ENCODE assay signal across 2 cellular contexts in genomic region chr2:42191285-42192009, GRCh38.
A peak's percentile ranks its signal among the peaks of the same experiment; 100 is the strongest.
TF ChIP-seq lines count a peak whose summit lies in the region.

No MANE protein-coding gene starts in this region.

TF ChIP-seq in WTC11, 78 proteins besides CTCF, POLR2A, EP300 and RAD21:
- TF ChIP-seq GABPB1 (CRISPR knock-in tag; IDR thresholded peaks at IDR 0.05) (peak; percentile 85), NR2C2 (CRISPR knock-in tag; IDR thresholded peaks at IDR 0.05) (no peak), USF1 (CRISPR knock-in tag; IDR thresholded peaks at IDR 0.05) (no peak), JUN (CRISPR knock-in tag; IDR thresholded peaks at IDR 0.05) (no peak), ESRRA (CRISPR knock-in tag; IDR thresholded peaks at IDR 0.05; ENCODE audit: borderline replicate concordance) (no peak)
TF ChIP-seq in WTC11: peak in this region for 1.

TF ChIP-seq in HepG2, 621 proteins besides CTCF, POLR2A, EP300 and RAD21 (continues in another document):
- no peak for TF ChIP-seq NFIB (CRISPR knock-in tag; IDR thresholded peaks at IDR 0.05; ENCODE audit: borderline replicate concordance)
- TF ChIP-seq ZNF740 (CRISPR knock-in tag; IDR thresholded peaks at IDR 0.05) = no peak
- TF ChIP-seq MYPOP (CRISPR knock-in tag; IDR thresholded peaks at IDR 0.05) = peak; percentile 25; the same call in 1 of the 2 replicates
- TF ChIP-seq ZNF503 (CRISPR knock-in tag; IDR thresholded peaks at IDR 0.05) = peak; percentile 85; the same call in 1 of the 2 replicates
- TF ChIP-seq TRIM24 (CRISPR knock-in tag; IDR thresholded peaks at IDR 0.05) = no peak
- TF ChIP-seq CHD4 (IDR thresholded peaks at IDR 0.05; ENCODE audit: borderline replicate concordance, low read length) = peak; percentile 72; the same call in 1 of the 2 replicates
- TF ChIP-seq, protein P1, sequence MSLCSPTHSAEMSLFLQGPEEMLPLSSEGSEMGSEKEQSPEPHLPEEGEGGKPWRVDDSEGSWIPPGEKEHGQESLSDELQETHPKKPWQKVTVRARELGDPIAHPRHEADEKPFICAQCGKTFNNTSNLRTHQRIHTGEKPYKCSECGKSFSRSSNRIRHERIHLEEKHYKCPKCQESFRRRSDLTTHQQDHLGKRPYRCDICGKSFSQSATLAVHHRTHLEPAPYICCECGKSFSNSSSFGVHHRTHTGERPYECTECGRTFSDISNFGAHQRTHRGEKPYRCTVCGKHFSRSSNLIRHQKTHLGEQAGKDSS (CRISPR knock-in tag; IDR thresholded peaks at IDR 0.05; ENCODE audit: borderline replicate concordance, low read depth) = no peak
- no peak for TF ChIP-seq ZNF709 (CRISPR knock-in tag; IDR thresholded peaks at IDR 0.05)
- peak; percentile 82 for TF ChIP-seq SIX1 (CRISPR knock-in tag; IDR thresholded peaks at IDR 0.05; ENCODE audit: borderline replicate concordance)
- 0 out of 2 replicates have a peak, but pooled peaks have one; percentile 23 for TF ChIP-seq AKAP8 (CRISPR knock-in tag; IDR thresholded peaks at IDR 0.05)
- peak; percentile 83; the same call in 1 of the 2 replicates for TF ChIP-seq SOX5 (CRISPR knock-in tag; IDR thresholded peaks at IDR 0.05; ENCODE audit: borderline replicate concordance)
- TF ChIP-seq KDM5A (IDR thresholded peaks at IDR 0.05; ENCODE audit: borderline replicate concordance, low read length) = no peak; the same call in 1 of the 2 replicates
- TF ChIP-seq ARID2 (CRISPR knock-in tag; IDR thresholded peaks at IDR 0.05; ENCODE audit: borderline replicate concordance) = peak; percentile 45; the same call in 1 of the 2 replicates
- TF ChIP-seq CAMTA2 (CRISPR knock-in tag; IDR thresholded peaks at IDR 0.05; ENCODE audit: borderline replicate concordance) = no peak
- no peak for TF ChIP-seq ZNF143 (CRISPR knock-in tag; IDR thresholded peaks at IDR 0.05)
- TF ChIP-seq KDM6A (CRISPR knock-in tag; IDR thresholded peaks at IDR 0.05; ENCODE audit: low read depth) = peak; percentile 88
- TF ChIP-seq JUND (CRISPR knock-in tag; IDR thresholded peaks at IDR 0.05) = peak; percentile 61; the same call in 1 of the 2 replicates
- TF ChIP-seq NCOA1 (CRISPR knock-in tag; IDR thresholded peaks at IDR 0.05) = no peak
- no peak for TF ChIP-seq AKNA (CRISPR knock-in tag; IDR thresholded peaks at IDR 0.05; ENCODE audit: borderline replicate concordance)
- TF ChIP-seq ARNT (IDR thresholded peaks at IDR 0.05) = no peak
- peak; percentile 39; the same call in 1 of the 2 replicates for TF ChIP-seq FOXP1 (IDR thresholded peaks at IDR 0.05)
- TF ChIP-seq FOXP1 (CRISPR knock-in tag; IDR thresholded peaks at IDR 0.05) = peak; percentile 88
- TF ChIP-seq ZBTB7B (CRISPR knock-in tag; IDR thresholded peaks at IDR 0.05) = no peak
- no peak for TF ChIP-seq SATB2 (CRISPR knock-in tag; IDR thresholded peaks at IDR 0.05)
- TF ChIP-seq ZNF329 (CRISPR knock-in tag; IDR thresholded peaks at IDR 0.05; ENCODE audit: low read depth) = no peak
- no peak for TF ChIP-seq PHB2 (IDR thresholded peaks at IDR 0.05; ENCODE audit: partially characterized antibody)
- TF ChIP-seq SNAI1 (CRISPR knock-in tag; IDR thresholded peaks at IDR 0.05; ENCODE audit: borderline replicate concordance) = no peak
- peak; percentile 69; the same call in 1 of the 2 replicates for TF ChIP-seq ZNF124 (CRISPR knock-in tag; IDR thresholded peaks at IDR 0.05)
- TF ChIP-seq, protein P2, sequence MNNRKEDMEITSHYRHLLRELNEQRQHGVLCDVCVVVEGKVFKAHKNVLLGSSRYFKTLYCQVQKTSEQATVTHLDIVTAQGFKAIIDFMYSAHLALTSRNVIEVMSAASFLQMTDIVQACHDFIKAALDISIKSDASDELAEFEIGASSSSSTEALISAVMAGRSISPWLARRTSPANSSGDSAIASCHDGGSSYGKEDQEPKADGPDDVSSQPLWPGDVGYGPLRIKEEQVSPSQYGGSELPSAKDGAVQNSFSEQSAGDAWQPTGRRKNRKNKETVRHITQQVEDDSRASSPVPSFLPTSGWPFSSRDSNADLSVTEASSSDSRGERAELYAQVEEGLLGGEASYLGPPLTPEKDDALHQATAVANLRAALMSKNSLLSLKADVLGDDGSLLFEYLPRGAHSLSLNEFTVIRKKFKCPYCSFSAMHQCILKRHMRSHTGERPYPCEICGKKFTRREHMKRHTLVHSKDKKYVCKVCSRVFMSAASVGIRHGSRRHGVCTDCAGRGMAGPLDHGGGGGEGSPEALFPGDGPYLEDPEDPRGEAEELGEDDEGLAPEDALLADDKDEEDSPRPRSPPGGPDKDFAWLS (CRISPR knock-in tag; IDR thresholded peaks at IDR 0.05; ENCODE audit: borderline replicate concordance) = no peak
- TF ChIP-seq, protein P3, sequence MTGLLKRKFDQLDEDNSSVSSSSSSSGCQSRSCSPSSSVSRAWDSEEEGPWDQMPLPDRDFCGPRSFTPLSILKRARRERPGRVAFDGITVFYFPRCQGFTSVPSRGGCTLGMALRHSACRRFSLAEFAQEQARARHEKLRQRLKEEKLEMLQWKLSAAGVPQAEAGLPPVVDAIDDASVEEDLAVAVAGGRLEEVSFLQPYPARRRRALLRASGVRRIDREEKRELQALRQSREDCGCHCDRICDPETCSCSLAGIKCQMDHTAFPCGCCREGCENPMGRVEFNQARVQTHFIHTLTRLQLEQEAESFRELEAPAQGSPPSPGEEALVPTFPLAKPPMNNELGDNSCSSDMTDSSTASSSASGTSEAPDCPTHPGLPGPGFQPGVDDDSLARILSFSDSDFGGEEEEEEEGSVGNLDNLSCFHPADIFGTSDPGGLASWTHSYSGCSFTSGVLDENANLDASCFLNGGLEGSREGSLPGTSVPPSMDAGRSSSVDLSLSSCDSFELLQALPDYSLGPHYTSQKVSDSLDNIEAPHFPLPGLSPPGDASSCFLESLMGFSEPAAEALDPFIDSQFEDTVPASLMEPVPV (CRISPR knock-in tag; IDR thresholded peaks at IDR 0.05) = 0 out of 2 replicates have a peak, but pooled peaks have one; percentile 27
- peak; percentile 78; the same call in 1 of the 2 replicates for TF ChIP-seq DPF2 (CRISPR knock-in tag; IDR thresholded peaks at IDR 0.05; ENCODE audit: borderline replicate concordance, low read depth)
- TF ChIP-seq MAFG (CRISPR knock-in tag; IDR thresholded peaks at IDR 0.05) = no peak
- TF ChIP-seq GFI1 (CRISPR knock-in tag; IDR thresholded peaks at IDR 0.05; ENCODE audit: borderline replicate concordance) = no peak
- peak; percentile 18; the same call in 1 of the 2 replicates for TF ChIP-seq ZNF12 (CRISPR knock-in tag; IDR thresholded peaks at IDR 0.05)
- 0 out of 2 replicates have a peak, but pooled peaks have one; percentile 39 for TF ChIP-seq CREB1 (IDR thresholded peaks at IDR 0.05)
- TF ChIP-seq CREB1 (CRISPR knock-in tag; IDR thresholded peaks at IDR 0.05) = peak; percentile 87
- peak; percentile 20 for TF ChIP-seq PAF1 (CRISPR knock-in tag; IDR thresholded peaks at IDR 0.05)
- TF ChIP-seq ELF3 (CRISPR knock-in tag; IDR thresholded peaks at IDR 0.05) = peak; percentile 92
- TF ChIP-seq ARNTL (CRISPR knock-in tag; IDR thresholded peaks at IDR 0.05) = peak; percentile 63; the same call in 1 of the 2 replicates
- no peak for TF ChIP-seq SUZ12 (IDR thresholded peaks at IDR 0.05; ENCODE audit: low read depth, low read length)
- TF ChIP-seq ZNF761 (CRISPR knock-in tag; conservative IDR thresholded peaks at IDR 0.05) = no peak
- no peak for TF ChIP-seq ZNF749 (CRISPR knock-in tag; IDR thresholded peaks at IDR 0.05; ENCODE audit: borderline replicate concordance)
- TF ChIP-seq NFIC (IDR thresholded peaks at IDR 0.05; ENCODE audit: low read length) = peak; percentile 91
- peak; percentile 89 for TF ChIP-seq RBM22 (optimal IDR thresholded peaks at IDR 0.05; ENCODE audit: low read length)
- no peak for TF ChIP-seq ZNF569 (CRISPR knock-in tag; IDR thresholded peaks at IDR 0.05; ENCODE audit: borderline replicate concordance)
- peak; percentile 35; the same call in 1 of the 2 replicates for TF ChIP-seq ZBTB34 (CRISPR knock-in tag; IDR thresholded peaks at IDR 0.05)
- TF ChIP-seq NFYC (CRISPR knock-in tag; IDR thresholded peaks at IDR 0.05) = no peak
- peak; percentile 84; the same call in 1 of the 2 replicates for TF ChIP-seq ZNF331 (CRISPR knock-in tag; IDR thresholded peaks at IDR 0.05)
- peak; percentile 87; the same call in 1 of the 2 replicates for TF ChIP-seq ZNF614 (CRISPR knock-in tag; IDR thresholded peaks at IDR 0.05; ENCODE audit: borderline replicate concordance)
- no peak for TF ChIP-seq CHD2 (IDR thresholded peaks at IDR 0.05; ENCODE audit: low read depth, low read length)
- TF ChIP-seq TEAD3 (CRISPR knock-in tag; optimal IDR thresholded peaks at IDR 0.05; ENCODE audit: borderline replicate concordance) = peak; percentile 59
- TF ChIP-seq ZNF33B (CRISPR knock-in tag; IDR thresholded peaks at IDR 0.05) = no peak
- TF ChIP-seq, protein P4, sequence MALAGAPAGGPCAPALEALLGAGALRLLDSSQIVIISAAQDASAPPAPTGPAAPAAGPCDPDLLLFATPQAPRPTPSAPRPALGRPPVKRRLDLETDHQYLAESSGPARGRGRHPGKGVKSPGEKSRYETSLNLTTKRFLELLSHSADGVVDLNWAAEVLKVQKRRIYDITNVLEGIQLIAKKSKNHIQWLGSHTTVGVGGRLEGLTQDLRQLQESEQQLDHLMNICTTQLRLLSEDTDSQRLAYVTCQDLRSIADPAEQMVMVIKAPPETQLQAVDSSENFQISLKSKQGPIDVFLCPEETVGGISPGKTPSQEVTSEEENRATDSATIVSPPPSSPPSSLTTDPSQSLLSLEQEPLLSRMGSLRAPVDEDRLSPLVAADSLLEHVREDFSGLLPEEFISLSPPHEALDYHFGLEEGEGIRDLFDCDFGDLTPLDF (CRISPR knock-in tag; IDR thresholded peaks at IDR 0.05) = no peak
